ENCODE assay signal across 1 cellular context in genomic region chr1:23168462-23169218, GRCh38.
TF ChIP-seq lines count a peak whose summit lies in the region.

Gene LUZP1 (minus strand): TSS chr1:23168856.

TF ChIP-seq in HepG2, 621 proteins besides CTCF, POLR2A, EP300 and RAD21 (continued from another document and continues in another):
- TF ChIP-seq, protein P1, sequence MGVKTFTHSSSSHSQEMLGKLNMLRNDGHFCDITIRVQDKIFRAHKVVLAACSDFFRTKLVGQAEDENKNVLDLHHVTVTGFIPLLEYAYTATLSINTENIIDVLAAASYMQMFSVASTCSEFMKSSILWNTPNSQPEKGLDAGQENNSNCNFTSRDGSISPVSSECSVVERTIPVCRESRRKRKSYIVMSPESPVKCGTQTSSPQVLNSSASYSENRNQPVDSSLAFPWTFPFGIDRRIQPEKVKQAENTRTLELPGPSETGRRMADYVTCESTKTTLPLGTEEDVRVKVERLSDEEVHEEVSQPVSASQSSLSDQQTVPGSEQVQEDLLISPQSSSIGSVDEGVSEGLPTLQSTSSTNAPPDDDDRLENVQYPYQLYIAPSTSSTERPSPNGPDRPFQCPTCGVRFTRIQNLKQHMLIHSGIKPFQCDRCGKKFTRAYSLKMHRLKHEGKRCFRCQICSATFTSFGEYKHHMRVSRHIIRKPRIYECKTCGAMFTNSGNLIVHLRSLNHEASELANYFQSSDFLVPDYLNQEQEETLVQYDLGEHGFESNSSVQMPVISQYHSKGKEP (CRISPR knock-in tag; IDR thresholded peaks at IDR 0.05) = no peak
- TF ChIP-seq SOX5 (CRISPR knock-in tag; IDR thresholded peaks at IDR 0.05; ENCODE audit: borderline replicate concordance) (peak; percentile 56; the same call in 1 of the 2 replicates), ZNF382 (CRISPR knock-in tag; IDR thresholded peaks at IDR 0.05; ENCODE audit: borderline replicate concordance) (no peak), IKZF1 (IDR thresholded peaks at IDR 0.05) (no peak), MAFF (IDR thresholded peaks at IDR 0.05; ENCODE audit: low read depth, low read length) (peak; percentile 68), NFKBIZ (CRISPR knock-in tag; IDR thresholded peaks at IDR 0.05) (no peak), IKZF5 (CRISPR knock-in tag; IDR thresholded peaks at IDR 0.05) (0 out of 2 replicates have a peak, but pooled peaks have one; percentile 40), RARG (CRISPR knock-in tag; IDR thresholded peaks at IDR 0.05; ENCODE audit: low read depth) (no peak), STAT5B (CRISPR knock-in tag; IDR thresholded peaks at IDR 0.05) (no peak), RCOR2 (CRISPR knock-in tag; IDR thresholded peaks at IDR 0.05) (no peak), RFX1 (IDR thresholded peaks at IDR 0.05) (no peak), TIGD3 (CRISPR knock-in tag; IDR thresholded peaks at IDR 0.05; ENCODE audit: borderline replicate concordance) (no peak), ZBTB26 (CRISPR knock-in tag; IDR thresholded peaks at IDR 0.05; ENCODE audit: borderline replicate concordance) (no peak), ZSCAN5A (CRISPR knock-in tag; IDR thresholded peaks at IDR 0.05; ENCODE audit: borderline replicate concordance) (no peak), ZNF713 (CRISPR knock-in tag; IDR thresholded peaks at IDR 0.05) (no peak), ZNF24 (IDR thresholded peaks at IDR 0.05) (no peak), ZNF891 (CRISPR knock-in tag; IDR thresholded peaks at IDR 0.05) (no peak), POLR2AphosphoS5 (IDR thresholded peaks at IDR 0.05; ENCODE audit: low read depth, low read length) (peak; percentile 82), FUBP1 (CRISPR knock-in tag; IDR thresholded peaks at IDR 0.05; ENCODE audit: borderline replicate concordance) (no peak), ZZZ3 (CRISPR knock-in tag; IDR thresholded peaks at IDR 0.05; ENCODE audit: borderline replicate concordance) (no peak), SIX4 (CRISPR knock-in tag; IDR thresholded peaks at IDR 0.05) (no peak), FOXO1 (CRISPR knock-in tag; IDR thresholded peaks at IDR 0.05) (no peak), ZKSCAN5 (CRISPR knock-in tag; IDR thresholded peaks at IDR 0.05) (no peak), REL (CRISPR knock-in tag; conservative IDR thresholded peaks at IDR 0.05) (no peak), GPN1 (CRISPR knock-in tag; IDR thresholded peaks at IDR 0.05; ENCODE audit: borderline replicate concordance) (no peak), IKZF4 (CRISPR knock-in tag; IDR thresholded peaks at IDR 0.05; ENCODE audit: borderline replicate concordance, low read depth, not compliant biosample characterization) (no peak), ZNF335 (CRISPR knock-in tag; IDR thresholded peaks at IDR 0.05) (no peak), PHF8 (CRISPR knock-in tag; IDR thresholded peaks at IDR 0.05) (peak; percentile 63), MTERF4 (CRISPR knock-in tag; IDR thresholded peaks at IDR 0.05) (no peak), ZNF552 (CRISPR knock-in tag; IDR thresholded peaks at IDR 0.05; ENCODE audit: borderline replicate concordance) (no peak), HNRNPK (IDR thresholded peaks at IDR 0.05; ENCODE audit: low read depth, low read length, poor library complexity, severe bottlenecking) (peak; percentile 65), SSRP1 (CRISPR knock-in tag; IDR thresholded peaks at IDR 0.05) (no peak), ZNF12 (CRISPR knock-in tag; IDR thresholded peaks at IDR 0.05) (no peak), PTBP1 (IDR thresholded peaks at IDR 0.05; ENCODE audit: low read depth, low read length, poor library complexity, severe bottlenecking) (no peak), FOXA3 (CRISPR knock-in tag; IDR thresholded peaks at IDR 0.05) (0 out of 2 replicates have a peak, but pooled peaks have one; percentile 5), PLRG1 (conservative IDR thresholded peaks at IDR 0.05) (no peak), ZNF121 (CRISPR knock-in tag; IDR thresholded peaks at IDR 0.05) (0 out of 2 replicates have a peak, but pooled peaks have one; percentile 27), KAT8 (CRISPR knock-in tag; IDR thresholded peaks at IDR 0.05) (no peak), SRSF9 (IDR thresholded peaks at IDR 0.05; ENCODE audit: borderline replicate concordance, insufficient read depth, low read depth, low read length, poor library complexity, severe bottlenecking) (no peak), ATF4 (CRISPR knock-in tag; IDR thresholded peaks at IDR 0.05) (0 out of 4 replicates have a peak, but pooled peaks of 1 of the 2 experiments have one; percentile 42)
- TF ChIP-seq, protein P2, sequence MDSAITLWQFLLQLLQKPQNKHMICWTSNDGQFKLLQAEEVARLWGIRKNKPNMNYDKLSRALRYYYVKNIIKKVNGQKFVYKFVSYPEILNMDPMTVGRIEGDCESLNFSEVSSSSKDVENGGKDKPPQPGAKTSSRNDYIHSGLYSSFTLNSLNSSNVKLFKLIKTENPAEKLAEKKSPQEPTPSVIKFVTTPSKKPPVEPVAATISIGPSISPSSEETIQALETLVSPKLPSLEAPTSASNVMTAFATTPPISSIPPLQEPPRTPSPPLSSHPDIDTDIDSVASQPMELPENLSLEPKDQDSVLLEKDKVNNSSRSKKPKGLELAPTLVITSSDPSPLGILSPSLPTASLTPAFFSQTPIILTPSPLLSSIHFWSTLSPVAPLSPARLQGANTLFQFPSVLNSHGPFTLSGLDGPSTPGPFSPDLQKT (CRISPR knock-in tag; IDR thresholded peaks at IDR 0.05; ENCODE audit: borderline replicate concordance) = 0 out of 2 replicates have a peak, but pooled peaks have one; percentile 52
- TF ChIP-seq, protein P3, sequence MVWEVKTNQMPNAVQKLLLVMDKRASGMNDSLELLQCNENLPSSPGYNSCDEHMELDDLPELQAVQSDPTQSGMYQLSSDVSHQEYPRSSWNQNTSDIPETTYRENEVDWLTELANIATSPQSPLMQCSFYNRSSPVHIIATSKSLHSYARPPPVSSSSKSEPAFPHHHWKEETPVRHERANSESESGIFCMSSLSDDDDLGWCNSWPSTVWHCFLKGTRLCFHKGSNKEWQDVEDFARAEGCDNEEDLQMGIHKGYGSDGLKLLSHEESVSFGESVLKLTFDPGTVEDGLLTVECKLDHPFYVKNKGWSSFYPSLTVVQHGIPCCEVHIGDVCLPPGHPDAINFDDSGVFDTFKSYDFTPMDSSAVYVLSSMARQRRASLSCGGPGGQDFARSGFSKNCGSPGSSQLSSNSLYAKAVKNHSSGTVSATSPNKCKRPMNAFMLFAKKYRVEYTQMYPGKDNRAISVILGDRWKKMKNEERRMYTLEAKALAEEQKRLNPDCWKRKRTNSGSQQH (CRISPR knock-in tag; IDR thresholded peaks at IDR 0.05; ENCODE audit: low read depth) = peak; percentile 87; the same call in 1 of the 2 replicates
- TF ChIP-seq, protein P4, sequence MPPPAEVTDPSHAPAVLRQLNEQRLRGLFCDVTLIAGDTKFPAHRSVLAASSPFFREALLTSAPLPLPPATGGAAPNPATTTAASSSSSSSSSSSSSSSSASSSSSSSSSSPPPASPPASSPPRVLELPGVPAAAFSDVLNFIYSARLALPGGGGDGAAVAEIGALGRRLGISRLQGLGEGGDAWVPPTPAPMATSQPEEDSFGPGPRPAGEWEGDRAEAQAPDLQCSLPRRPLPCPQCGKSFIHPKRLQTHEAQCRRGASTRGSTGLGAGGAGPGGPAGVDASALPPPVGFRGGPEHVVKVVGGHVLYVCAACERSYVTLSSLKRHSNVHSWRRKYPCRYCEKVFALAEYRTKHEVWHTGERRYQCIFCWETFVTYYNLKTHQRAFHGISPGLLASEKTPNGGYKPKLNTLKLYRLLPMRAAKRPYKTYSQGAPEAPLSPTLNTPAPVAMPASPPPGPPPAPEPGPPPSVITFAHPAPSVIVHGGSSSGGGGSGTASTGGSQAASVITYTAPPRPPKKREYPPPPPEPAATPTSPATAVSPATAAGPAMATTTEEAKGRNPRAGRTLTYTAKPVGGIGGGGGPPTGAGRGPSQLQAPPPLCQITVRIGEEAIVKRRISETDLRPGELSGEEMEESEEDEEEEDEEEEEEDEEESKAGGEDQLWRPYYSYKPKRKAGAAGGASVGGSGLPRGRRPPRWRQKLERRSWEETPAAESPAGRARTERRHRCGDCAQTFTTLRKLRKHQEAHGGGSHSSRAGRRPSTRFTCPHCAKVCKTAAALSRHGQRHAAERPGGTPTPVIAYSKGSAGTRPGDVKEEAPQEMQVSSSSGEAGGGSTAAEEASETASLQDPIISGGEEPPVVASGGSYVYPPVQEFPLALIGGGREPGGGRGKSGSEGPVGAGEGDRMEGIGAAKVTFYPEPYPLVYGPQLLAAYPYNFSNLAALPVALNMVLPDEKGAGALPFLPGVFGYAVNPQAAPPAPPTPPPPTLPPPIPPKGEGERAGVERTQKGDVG (CRISPR knock-in tag; IDR thresholded peaks at IDR 0.05; ENCODE audit: borderline replicate concordance) = no peak
- TF ChIP-seq, protein P5, sequence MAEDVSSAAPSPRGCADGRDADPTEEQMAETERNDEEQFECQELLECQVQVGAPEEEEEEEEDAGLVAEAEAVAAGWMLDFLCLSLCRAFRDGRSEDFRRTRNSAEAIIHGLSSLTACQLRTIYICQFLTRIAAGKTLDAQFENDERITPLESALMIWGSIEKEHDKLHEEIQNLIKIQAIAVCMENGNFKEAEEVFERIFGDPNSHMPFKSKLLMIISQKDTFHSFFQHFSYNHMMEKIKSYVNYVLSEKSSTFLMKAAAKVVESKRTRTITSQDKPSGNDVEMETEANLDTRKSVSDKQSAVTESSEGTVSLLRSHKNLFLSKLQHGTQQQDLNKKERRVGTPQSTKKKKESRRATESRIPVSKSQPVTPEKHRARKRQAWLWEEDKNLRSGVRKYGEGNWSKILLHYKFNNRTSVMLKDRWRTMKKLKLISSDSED (CRISPR knock-in tag; IDR thresholded peaks at IDR 0.05) = no peak
